ENCODE assay signal across 24 cellular contexts in the genomic region with DNA sequence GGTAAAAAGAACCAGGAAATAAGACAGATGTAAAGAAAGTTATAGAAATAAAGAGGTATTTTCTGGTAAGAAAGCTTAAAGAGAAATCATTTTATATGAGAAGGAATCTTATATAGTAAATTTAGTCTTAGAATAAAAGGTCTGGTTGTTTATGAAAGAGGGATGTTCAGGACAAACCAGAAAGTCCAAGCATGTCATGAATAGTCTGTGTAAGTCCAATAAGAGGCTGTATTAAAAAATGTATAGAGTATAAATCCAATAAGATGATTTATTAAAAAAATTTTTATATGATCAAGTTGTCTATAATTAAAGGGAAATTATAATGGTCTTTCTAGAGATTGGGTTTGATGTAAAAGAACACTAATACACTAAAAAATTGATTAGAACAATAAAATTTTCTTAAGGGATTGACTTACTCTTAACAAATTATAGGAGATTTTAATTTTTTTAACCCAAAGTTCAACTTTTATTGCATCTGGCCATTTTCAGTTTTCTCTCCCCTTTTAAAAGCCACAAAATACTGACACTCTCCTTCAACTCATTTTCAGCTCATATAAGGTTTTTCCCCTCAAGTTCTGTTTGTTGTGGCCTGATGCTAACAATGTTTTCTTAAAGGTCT. TPM values are rescaled to one million over a fixed set of nuclear protein-coding genes. Genes with fewer than 3 reads are reported as not detected.
A peak's percentile ranks its signal among the peaks of the same experiment; 100 is the strongest.
DNase-seq lines count a peak whose midpoint lies in the region; ATAC-seq, FAIRE-seq and TF ChIP-seq lines count a peak whose summit lies in the region.
"Had no signal": no experiment of that assay in that cellular context is flagged by ENCODE, and none has a peak within 500 bp of the region (broad histone marks: within the 10 kb centered on the region; RNA-seq: fewer than 3 reads in every experiment).

No MANE protein-coding gene starts in this region.

- intact Hi-C loops in spleen (cut with DNase I; ENCODE audit: low total_unique reads) = no loop called here

- ATAC-seq in HG02973 (IDR thresholded peaks at IDR 0.05; ENCODE audit: unreplicated experiment) = no peak
- ATAC-seq: activated T-cell treated with anti-CD3 and anti-CD28 coated beads, Interleukin-2, amount 50 U/mL, for 72 hours; GM12878; sciatic nerve had no signal

- no peak overlapping the region for H3K4me3 ChIP-seq in Jurkat, Clone E6-1 (ENCODE audit: low read length)
- H3K4me3 ChIP-seq in NT2/D1 (ENCODE audit: insufficient read length, low read depth) (no peak overlapping the region), spleen (no peak overlapping the region)
- H3K4me3 ChIP-seq: GM12878, left ventricle myocardium inferior, MG63 had no signal

- no peaks in the 10 kb centered on the region for H3K27me3 ChIP-seq in NT2/D1 (ENCODE audit: insufficient read depth, insufficient read length)
- H3K27me3 ChIP-seq in spleen (replicated peaks in 1 of 7) = no peaks in the 10 kb centered on the region
- H3K27me3 ChIP-seq: MG63 had no signal

- no peak for TF ChIP-seq CTCF in spleen (IDR thresholded peaks at IDR 0.05 in 8 of 11, conservative IDR thresholded peaks at IDR 0.05 in 3 of 11)

- no peak overlapping the region for H3K27ac ChIP-seq in spleen
- H3K27ac ChIP-seq: 22Rv1, left ventricle myocardium inferior had no signal

- H3K9me3 ChIP-seq in NT2/D1 (ENCODE audit: insufficient read depth, low read length) = peaks cover 64% of the 10 kb centered on the region
- peaks cover 0 to 51% (median 44%) of the 10 kb centered on the region in 8 donors for H3K9me3 ChIP-seq in spleen

- peak; percentile 38 for FAIRE-seq in islet of Langerhans (lab: Jason Lieb, UNC)
- FAIRE-seq: GM12878 had no signal

- H3K36me3 ChIP-seq in NT2/D1 (ENCODE audit: insufficient read depth, insufficient read length, low read length) = no peaks in the 10 kb centered on the region
- no peaks in the 10 kb centered on the region for H3K36me3 ChIP-seq in spleen
- H3K36me3 ChIP-seq: left ventricle myocardium inferior, MG63 had no signal

- DNase-seq in DMS 273 (lab: John Stamatoyannopoulos, UW; ENCODE audit: unreplicated experiment) (peak; percentile 34), DMS 273 treated with DMSO at 0.1 percent for 48 hours (lab: John Stamatoyannopoulos, UW) (no peak), NT2/D1 (ENCODE audit: low read depth, low spot score) (peak; percentile 35), HuH-7.5 (ENCODE audit: low spot score) (no peak), spleen (no peak)
- peak; percentile 11 for DNase-seq in Jurkat, Clone E6-1 (ENCODE audit: low read depth, low spot score)
- DNase-seq: activated CD4-positive, alpha-beta T cell treated with anti-CD3 and anti-CD28 coated beads for 4 hours; activated naive CD4-positive, alpha-beta T cell treated with anti-CD3 and anti-CD28 coated beads, Interleukin-2, amount 10 ng/mL, durations not matched to agents 7 days and 5 days; activated T-cell treated with anti-CD3 and anti-CD28 coated beads, Interleukin-2, amount 50 U/mL, for 72 hours; amygdala; CD8-positive, alpha-beta memory T cell; cortex of kidney; DMS79 treated with DMSO at 0.1 percent for 48 hours; head of caudate nucleus; left ventricle myocardium inferior; MG63; NCI-H510A treated with DMSO at 0.1 percent for 48 hours; nephron progenitor cell; SHP77 treated with DMSO at 0.1 percent for 48 hours had no signal

- no peaks in the 10 kb centered on the region for H3K4me1 ChIP-seq in NT2/D1 (ENCODE audit: insufficient read depth, insufficient read length)
- no peaks in the 10 kb centered on the region for H3K4me1 ChIP-seq in spleen
- H3K4me1 ChIP-seq: left ventricle myocardium inferior had no signal

- TF ChIP-seq POLR2A in spleen (IDR thresholded peaks at IDR 0.05) = no peak

- H3K9ac ChIP-seq in NT2/D1 (ENCODE audit: insufficient read length, low read depth) = no peak overlapping the region

RNA-seq across cellular contexts. Expression of a gene that starts 35.1 kb away (rescaled TPM):
- polyA plus RNA-seq in Jurkat, Clone E6-1 (2012; ENCODE audit: insufficient read depth, insufficient read length) = 1.6 TPM
- 10 to 100 TPM in 2 of 7 donors, 1 to 10 TPM in 5; 1.7 to 12.2 (median 8.1) TPM for total RNA-seq in spleen
- polyA plus RNA-seq in spleen = 1 to 10 TPM; 2.0 to 4.1 (median 2.8) TPM

Comparison
In these comparisons a context has a peak if more than half of its experiments do, and no peak if none do; other contexts are left out.
1. DNase-seq: peak in DMS 273 (single experiment), Jurkat, Clone E6-1 (single experiment) and NT2/D1 (single experiment); none in DMS 273 treated with DMSO at 0.1 percent for 48 hours (single experiment), HuH-7.5 (single experiment) and spleen (single experiment).